ENCODE assay signal across 13 cellular contexts in genomic region chr3:113097821-113098516, GRCh38.
A peak's percentile ranks its signal among the peaks of the same experiment; 100 is the strongest.
DNase-seq lines count a peak whose midpoint lies in the region; ATAC-seq and TF ChIP-seq lines count a peak whose summit lies in the region.
"Had no signal": no experiment of that assay in that cellular context is flagged by ENCODE, and none has a peak within 500 bp of the region (broad histone marks: within the 10 kb centered on the region; RNA-seq: fewer than 3 reads in every experiment).

No MANE protein-coding gene starts in this region.

- peak overlapping the region; percentile 42 for H3K27ac ChIP-seq in ACC112 (ENCODE audit: low read depth, low read length)
- no peak overlapping the region for H3K27ac ChIP-seq in tibial artery
- H3K27ac ChIP-seq: SJCRH30 had no signal

- H3K27me3 ChIP-seq in ACC112 (ENCODE audit: insufficient read depth, low read length) (peaks cover 35% of the 10 kb centered on the region), tibial artery (no peaks in the 10 kb centered on the region)
- H3K27me3 ChIP-seq: SJCRH30 had no signal

- intact Hi-C loops in tibial artery (cut with DNase I; ENCODE audit: low total_unique reads) = no loop called here

- in situ Hi-C loops in astrocyte of the cerebellum (cut with HindIII; ENCODE audit: low sequenced_read_pairs) = no loop called here

- H3K4me3 ChIP-seq in ACC112 (ENCODE audit: low read depth, low read length) = no peak overlapping the region
- H3K4me3 ChIP-seq in astrocyte of the cerebellum (ENCODE audit: low read depth, low read length) = no peak overlapping the region
- H3K4me3 ChIP-seq in tibial artery = no peak overlapping the region
- H3K4me3 ChIP-seq: SJCRH30 had no signal

- no peaks in the 10 kb centered on the region for H3K79me2 ChIP-seq in ACC112 (ENCODE audit: control insufficient read depth, insufficient read depth, low read length, unreplicated experiment)

- H3K4me1 ChIP-seq in ACC112 (ENCODE audit: control insufficient read depth, insufficient read depth, low read length, unreplicated experiment) (peaks cover 38% of the 10 kb centered on the region), tibial artery (no peaks in the 10 kb centered on the region)

- no peak for ATAC-seq in HG03432 (IDR thresholded peaks at IDR 0.05; ENCODE audit: unreplicated experiment)
- ATAC-seq in GM21576 (IDR thresholded peaks at IDR 0.05; ENCODE audit: unreplicated experiment) = no peak
- no peak for ATAC-seq in HG02840 (IDR thresholded peaks at IDR 0.05; ENCODE audit: low FRiP score, unreplicated experiment)
- ATAC-seq: stimulated activated effector memory CD8-positive, alpha-beta T cell treated with anti-CD3 and anti-CD28 coated beads, Interleukin-12 subunit alpha, Interleukin-12 subunit beta, amount 100 ng/mL, for 72 hours had no signal

- TF ChIP-seq CTCF in astrocyte of the cerebellum (IDR thresholded peaks at IDR 0.05; ENCODE audit: low read depth, low read length, missing control alignments) (no peak), tibial artery (IDR thresholded peaks at IDR 0.05) (no peak)

- no peak overlapping the region for H2AFZ ChIP-seq in ACC112 (ENCODE audit: low read length, unreplicated experiment)

- H3K36me3 ChIP-seq in ACC112 (ENCODE audit: insufficient read depth, low read length) = no peaks in the 10 kb centered on the region
- H3K36me3 ChIP-seq in tibial artery = no peaks in the 10 kb centered on the region
- H3K36me3 ChIP-seq: SJCRH30 had no signal

- H3K9me3 ChIP-seq in tibial artery = peaks cover 0 to 5% (median 0%) of the 10 kb centered on the region in 3 donors
- H3K9me3 ChIP-seq: SJCRH30 had no signal

- DNase-seq in HS-5 (ENCODE audit: low read depth) (peak; percentile 94), astrocyte of the cerebellum (ENCODE audit: low read depth) (peak; percentile 69), iris pigment epithelial cell (ENCODE audit: low read depth) (peak; percentile 82), tibial artery (no peak)
- DNase-seq: activated CD4-positive, alpha-beta T cell treated with anti-CD3 and anti-CD28 coated beads, Interleukin-2, amount 10 ng/mL, durations not matched to agents 24 days and 14 days; naive B cell; NCI-H526 had no signal

Comparison
In these comparisons a context has a peak if more than half of its experiments do, and no peak if none do; other contexts are left out.
1. DNase-seq: peak in HS-5 (single experiment), astrocyte of the cerebellum (single experiment) and iris pigment epithelial cell (single experiment); none in tibial artery (0 of 2).